ENCODE assay signal across 8 cellular contexts in genomic region chr5:176195084-176195413, GRCh38. TPM values are rescaled to one million over a fixed set of nuclear protein-coding genes. Genes with fewer than 3 reads are reported as not detected.
A peak's percentile ranks its signal among the peaks of the same experiment; 100 is the strongest.
DNase-seq lines count a peak whose midpoint lies in the region; ATAC-seq and TF ChIP-seq lines count a peak whose summit lies in the region.
"Not testable (repeated sequence)": the region's sequence is repeated elsewhere in the genome, so short reads cannot be mapped to it uniquely, and the experiment has no call there.

No MANE protein-coding gene starts in this region.

- not testable (repeated sequence) for H3K9me3 ChIP-seq in DND-41 (ENCODE audit: insufficient read depth, low read length, severe bottlenecking)

- H3K27ac Mint-ChIP-seq in T-helper 1 cell treated with Interleukin-12 subunit alpha and Interleukin-12 subunit beta and Interleukin-4 antibody, amounts not matched to agents 30 μg/mL and 1 μg/mL, for 36 hours; activated CD8-positive, alpha-beta memory T cell treated with anti-CD3 and anti-CD28 coated beads, Interleukin-2, amount 10 ng/mL, durations not matched to agents 7 days and 5 days; activated naive CD4-positive, alpha-beta T cell treated with anti-CD3 and anti-CD28 coated beads, Interleukin-2, amount 50 U/mL, for 24 hours; naive thymus-derived CD8-positive, alpha-beta T cell; stimulated activated naive CD8-positive, alpha-beta T cell treated with anti-CD3 and anti-CD28 coated beads, Interleukin-15, amount 100 ng/mL, for 72 hours: not testable (repeated sequence)

- H4K20me1 ChIP-seq in DND-41 (ENCODE audit: insufficient read depth, low read length): not testable (repeated sequence)

- not testable (repeated sequence) for H3K9ac ChIP-seq in DND-41 (ENCODE audit: low read depth, low read length)

- peak overlapping the region; percentile 21 for H3K4me3 Mint-ChIP-seq in T-helper 1 cell treated with Interleukin-12 subunit alpha and Interleukin-12 subunit beta and Interleukin-4 antibody, amounts not matched to agents 30 μg/mL and 1 μg/mL, for 36 hours
- not testable (repeated sequence) for H3K4me3 Mint-ChIP-seq in activated CD8-positive, alpha-beta memory T cell treated with anti-CD3 and anti-CD28 coated beads, Interleukin-2, amount 10 ng/mL, durations not matched to agents 7 days and 5 days
- H3K4me3 Mint-ChIP-seq in activated naive CD4-positive, alpha-beta T cell treated with anti-CD3 and anti-CD28 coated beads, Interleukin-2, amount 50 U/mL, for 24 hours: peak overlapping the region; percentile 33
- peak overlapping the region in 8 of 10 donors; percentile 31 to 68 (median 48) for H3K4me3 Mint-ChIP-seq in naive thymus-derived CD8-positive, alpha-beta T cell
- peak overlapping the region; percentile 1 to 55 for H3K4me3 Mint-ChIP-seq in stimulated activated naive CD8-positive, alpha-beta T cell treated with anti-CD3 and anti-CD28 coated beads, Interleukin-15, amount 100 ng/mL, for 72 hours

- not testable (repeated sequence) for H3K4me1 Mint-ChIP-seq in T-helper 1 cell treated with Interleukin-12 subunit alpha and Interleukin-12 subunit beta and Interleukin-4 antibody, amounts not matched to agents 30 μg/mL and 1 μg/mL, for 36 hours (ENCODE audit: low read depth); activated CD8-positive, alpha-beta memory T cell treated with anti-CD3 and anti-CD28 coated beads, Interleukin-2, amount 10 ng/mL, durations not matched to agents 7 days and 5 days; activated naive CD4-positive, alpha-beta T cell treated with anti-CD3 and anti-CD28 coated beads, Interleukin-2, amount 50 U/mL, for 24 hours
- peaks cover 0 to 16% (median 8%) of the 10 kb centered on the region in 4 donors for H3K4me1 Mint-ChIP-seq in naive thymus-derived CD8-positive, alpha-beta T cell
- H3K4me1 Mint-ChIP-seq in stimulated activated naive CD8-positive, alpha-beta T cell treated with anti-CD3 and anti-CD28 coated beads, Interleukin-15, amount 100 ng/mL, for 72 hours: peaks cover 35% of the 10 kb centered on the region

- not testable (repeated sequence) for H3K36me3 ChIP-seq in DND-41 (ENCODE audit: insufficient read depth, low read length)

- not testable (repeated sequence) for H3K36me3 Mint-ChIP-seq in T-helper 1 cell treated with Interleukin-12 subunit alpha and Interleukin-12 subunit beta and Interleukin-4 antibody, amounts not matched to agents 30 μg/mL and 1 μg/mL, for 36 hours (ENCODE audit: low read depth); activated CD8-positive, alpha-beta memory T cell treated with anti-CD3 and anti-CD28 coated beads, Interleukin-2, amount 10 ng/mL, durations not matched to agents 7 days and 5 days; activated naive CD4-positive, alpha-beta T cell treated with anti-CD3 and anti-CD28 coated beads, Interleukin-2, amount 50 U/mL, for 24 hours; naive thymus-derived CD8-positive, alpha-beta T cell

- H3K9me3 Mint-ChIP-seq in T-helper 1 cell treated with Interleukin-12 subunit alpha and Interleukin-12 subunit beta and Interleukin-4 antibody, amounts not matched to agents 30 μg/mL and 1 μg/mL, for 36 hours; activated CD8-positive, alpha-beta memory T cell treated with anti-CD3 and anti-CD28 coated beads, Interleukin-2, amount 10 ng/mL, durations not matched to agents 7 days and 5 days (ENCODE audit: low read depth); activated naive CD4-positive, alpha-beta T cell treated with anti-CD3 and anti-CD28 coated beads, Interleukin-2, amount 50 U/mL, for 24 hours; naive thymus-derived CD8-positive, alpha-beta T cell; stimulated activated naive CD8-positive, alpha-beta T cell treated with anti-CD3 and anti-CD28 coated beads, Interleukin-15, amount 100 ng/mL, for 72 hours: not testable (repeated sequence)

- not testable (repeated sequence) for H3K79me2 ChIP-seq in DND-41 (ENCODE audit: insufficient read depth, low read length)

- not testable (repeated sequence) for H3K4me2 ChIP-seq in DND-41 (ENCODE audit: insufficient read depth, low read length)

- not testable (repeated sequence) for DNase-seq in DND-41; naive thymus-derived CD8-positive, alpha-beta T cell; stimulated activated naive CD8-positive, alpha-beta T cell treated with anti-CD3 and anti-CD28 coated beads, Interleukin-15, amount 100 ng/mL, for 72 hours
- peak; percentile 42 for DNase-seq in NCI-H69 (lab: John Stamatoyannopoulos, UW)
- peak; percentile 11 for DNase-seq in activated CD8-positive, alpha-beta memory T cell treated with anti-CD3 and anti-CD28 coated beads, Interleukin-2, amount 10 ng/mL, durations not matched to agents 7 days and 5 days
- peak; percentile 32 for DNase-seq in islet precursor cell

- not testable (repeated sequence) for H3K27ac ChIP-seq in DND-41 (ENCODE audit: low read length)

- not testable (repeated sequence) for H3K4me1 ChIP-seq in DND-41 (ENCODE audit: insufficient read depth, low read length)

- not testable (repeated sequence) for H3K4me3 ChIP-seq in DND-41 (ENCODE audit: low read depth in 1 of 2, low read length in 2 of 2)

- 0 out of 3 replicates have a peak, but pooled peaks have one; percentile 10 for ATAC-seq in DND-41 (ENCODE audit: insufficient read depth, low read depth)
- ATAC-seq in activated CD8-positive, alpha-beta memory T cell treated with anti-CD3 and anti-CD28 coated beads, Interleukin-2, amount 10 ng/mL, durations not matched to agents 7 days and 5 days; stimulated activated naive CD8-positive, alpha-beta T cell treated with anti-CD3 and anti-CD28 coated beads, Interleukin-15, amount 100 ng/mL, for 72 hours: not testable (repeated sequence)
- peak; percentile 4 to 9 for ATAC-seq in naive thymus-derived CD8-positive, alpha-beta T cell

- POLR2A ChIA-PET in naive thymus-derived CD8-positive, alpha-beta T cell (lab: Charles Lee): not testable (repeated sequence)

- not testable (repeated sequence) for H3K27me3 ChIP-seq in DND-41 (ENCODE audit: insufficient read depth, low read length, poor library complexity)

- peaks cover 23% of the 10 kb centered on the region for H3K27me3 Mint-ChIP-seq in T-helper 1 cell treated with Interleukin-12 subunit alpha and Interleukin-12 subunit beta and Interleukin-4 antibody, amounts not matched to agents 30 μg/mL and 1 μg/mL, for 36 hours (ENCODE audit: low read depth)
- H3K27me3 Mint-ChIP-seq in activated CD8-positive, alpha-beta memory T cell treated with anti-CD3 and anti-CD28 coated beads, Interleukin-2, amount 10 ng/mL, durations not matched to agents 7 days and 5 days: peaks cover 29% of the 10 kb centered on the region
- not testable (repeated sequence) for H3K27me3 Mint-ChIP-seq in activated naive CD4-positive, alpha-beta T cell treated with anti-CD3 and anti-CD28 coated beads, Interleukin-2, amount 50 U/mL, for 24 hours
- peaks cover 3 to 24% (median 5%) of the 10 kb centered on the region in 5 donors for H3K27me3 Mint-ChIP-seq in naive thymus-derived CD8-positive, alpha-beta T cell
- H3K27me3 Mint-ChIP-seq in stimulated activated naive CD8-positive, alpha-beta T cell treated with anti-CD3 and anti-CD28 coated beads, Interleukin-15, amount 100 ng/mL, for 72 hours: peaks cover 47% of the 10 kb centered on the region

- not testable (repeated sequence) for TF ChIP-seq CTCF in DND-41 (IDR thresholded peaks at IDR 0.05; ENCODE audit: borderline replicate concordance, extremely low read depth, low read length, poor library complexity, severe bottlenecking)

- H2AFZ ChIP-seq in DND-41 (ENCODE audit: low read depth, low read length): not testable (repeated sequence)

- CTCF ChIA-PET in activated CD8-positive, alpha-beta memory T cell treated with anti-CD3 and anti-CD28 coated beads, Interleukin-2, amount 10 ng/mL, durations not matched to agents 7 days and 5 days (lab: Charles Lee): not testable (repeated sequence)

RNA-seq across cellular contexts. Expression of gene SIMC1, which starts 43.2 kb away (rescaled TPM):
- 10 to 100 TPM; 24.6 to 36.9 TPM for total RNA-seq in activated CD8-positive, alpha-beta memory T cell treated with anti-CD3 and anti-CD28 coated beads, Interleukin-2, amount 10 ng/mL, durations not matched to agents 7 days and 5 days
- 10 to 100 TPM; 20.8 to 23.0 TPM for total RNA-seq in naive thymus-derived CD8-positive, alpha-beta T cell
- 10 to 100 TPM in 1 of 3 donors, 1 to 10 TPM in 2; 2.4 to 11.1 (median 6.1) TPM for polyA plus RNA-seq in naive thymus-derived CD8-positive, alpha-beta T cell
